In the genomic region with DNA sequence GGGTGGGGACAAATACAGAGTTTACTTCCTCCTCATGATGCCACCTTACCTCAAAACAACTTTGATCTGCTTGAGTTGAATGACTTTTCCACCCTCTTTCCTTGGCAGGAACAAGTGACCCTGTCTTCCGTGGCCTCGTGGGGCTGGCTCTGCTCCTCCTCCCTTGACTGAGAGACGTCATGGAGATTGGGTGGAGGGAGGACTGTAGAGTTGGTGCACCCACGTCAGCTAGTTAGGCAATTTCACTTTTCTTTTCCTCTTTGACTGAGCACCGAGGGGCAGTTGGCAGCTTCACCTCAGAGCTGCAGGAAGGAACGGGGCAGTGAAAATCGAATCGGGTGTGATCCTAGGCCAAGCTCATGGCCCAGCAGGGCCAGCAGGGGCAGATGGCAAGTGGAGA, we compare ENCODE assay signal across 8 cellular contexts. TPM values are rescaled to one million over a fixed set of nuclear protein-coding genes. Genes with fewer than 3 reads are reported as not detected.
DNase-seq lines count a peak whose midpoint lies in the region; ATAC-seq and TF ChIP-seq lines count a peak whose summit lies in the region.

Gene SP140 (plus strand): TSS at position 251 of the 400 bp plus-strand sequence. CDS start 109 bp downstream, at position 360.

- 81% methylated on average over 8 of the region's 8 CpGs for WGBS in mammary epithelial cell (ENCODE audit: low coverage, missing lambda C conversion rate)

- H3K36me3 ChIP-seq in mammary epithelial cell (ENCODE audit: insufficient read depth, low read length), result no peaks in the 10 kb centered on the region
- no peaks in the 10 kb centered on the region for H3K36me3 ChIP-seq in HAP-1 (replicated peaks)

- no peaks in the 10 kb centered on the region for H3K27me3 Mint-ChIP-seq in MCF 10A (ENCODE audit: insufficient read depth, unreplicated experiment)
- no peaks in the 10 kb centered on the region for H3K27me3 Mint-ChIP-seq in stimulated activated naive CD8-positive, alpha-beta T cell treated with anti-CD3 and anti-CD28 coated beads, Interleukin-15, amount 100 ng/mL, for 72 hours

- no peak within 1 kb of the TSS for H3K4me2 ChIP-seq in mammary epithelial cell (ENCODE audit: insufficient read depth, low read depth, low read length)

- BruUV-seq in mammary epithelial cell (replicated peaks; lab: Mats Ljungman, UMichigan), result no TSS peak
- no TSS peak for BruUV-seq in MCF 10A (replicated peaks; lab: Mats Ljungman, UMichigan)

- in situ Hi-C loops in mammary epithelial cell (cut with MboI; ENCODE audit: low sequenced_read_pairs in 2 of 2), result no loop called here
- in situ Hi-C loops in HAP-1 (cut with MboI; ENCODE audit: low sequenced_read_pairs), result no loop called here

- H3K36me3 Mint-ChIP-seq in MCF 10A (ENCODE audit: insufficient read depth, unreplicated experiment), result peaks cover under 1% of the 10 kb centered on the region

- H3K9me3 ChIP-seq in mammary epithelial cell (replicated peaks; ENCODE audit: insufficient read depth, low read length) (no peaks in the 10 kb centered on the region), HAP-1 (no peaks in the 10 kb centered on the region)

- ATAC-seq in stimulated activated naive CD8-positive, alpha-beta T cell treated with anti-CD3 and anti-CD28 coated beads, Interleukin-15, amount 100 ng/mL, for 72 hours, result peak; percentile 91

- H3K4me1 ChIP-seq in mammary epithelial cell (ENCODE audit: insufficient read depth, low read length), result peaks cover 17% of the 10 kb centered on the region
- H3K4me1 ChIP-seq in HAP-1, result no peaks in the 10 kb centered on the region

- no peak within 1 kb of the TSS for H3K4me3 Mint-ChIP-seq in MCF 10A (ENCODE audit: unreplicated experiment)
- H3K4me3 Mint-ChIP-seq in stimulated activated naive CD8-positive, alpha-beta T cell treated with anti-CD3 and anti-CD28 coated beads, Interleukin-15, amount 100 ng/mL, for 72 hours, result peak within 1 kb of the TSS; percentile 81 to 84

- CTCF ChIA-PET in mammary epithelial cell (lab: Charles Lee; ENCODE audit: low non-redundant PET) (no interaction called here), MCF 10A (lab: Yijun Ruan, JAX) (interaction anchor here (0.6 kb wide), 2 partner anchors 10 to 65 kb away, joined by 3 to 4 read pairs; no protein-coding TSS in a partner anchor)

- dilution Hi-C loops in mammary epithelial cell (cut with HindIII; ENCODE audit: low sequenced_read_pairs), result no loop called here

- H2AFZ ChIP-seq in mammary epithelial cell (ENCODE audit: low read depth, low read length), result peak within 1 kb of the TSS; percentile 34

- H3K79me2 ChIP-seq in mammary epithelial cell (ENCODE audit: insufficient read depth, low read length), result no peaks in the 10 kb centered on the region

- H3K27ac Mint-ChIP-seq in MCF 10A (ENCODE audit: low read depth, unreplicated experiment), result no peak within 1 kb of the TSS
- peak within 1 kb of the TSS; percentile 91 to 94 for H3K27ac Mint-ChIP-seq in stimulated activated naive CD8-positive, alpha-beta T cell treated with anti-CD3 and anti-CD28 coated beads, Interleukin-15, amount 100 ng/mL, for 72 hours

- peaks cover 5% of the 10 kb centered on the region for H3K4me1 Mint-ChIP-seq in MCF 10A (ENCODE audit: insufficient read depth, unreplicated experiment)
- peaks cover 66% of the 10 kb centered on the region for H3K4me1 Mint-ChIP-seq in stimulated activated naive CD8-positive, alpha-beta T cell treated with anti-CD3 and anti-CD28 coated beads, Interleukin-15, amount 100 ng/mL, for 72 hours

- no peaks in the 10 kb centered on the region for H4K20me1 ChIP-seq in mammary epithelial cell (ENCODE audit: insufficient read depth, low read length)

- POLR2A ChIA-PET in MCF 10A (lab: Yijun Ruan, JAX), result no interaction called here

- H3K27ac ChIP-seq in mammary epithelial cell (ENCODE audit: insufficient read depth, low read depth, low read length) (no peak within 1 kb of the TSS), HL-60 (replicated peaks) (peak within 1 kb of the TSS; percentile 54)

- DNase-seq in mammary epithelial cell (no peak), MCF 10A (ENCODE audit: unreplicated experiment) (no peak), HL-60 (ENCODE audit: low read depth in 1 of 2, low spot score in 1 of 2) (peak; percentile 61 to 72), activated T-helper 1 cell treated with Interleukin-2 at 50 U/mL for 16 hours (ENCODE audit: low read depth) (peak; percentile 65), midbrain (lab: John Stamatoyannopoulos, UW) (peak; percentile 4), HK-2 (ENCODE audit: unreplicated experiment) (no peak), HAP-1 (ENCODE audit: low spot score in 2 of 2) (no peak)
- DNase-seq in stimulated activated naive CD8-positive, alpha-beta T cell treated with anti-CD3 and anti-CD28 coated beads, Interleukin-15, amount 100 ng/mL, for 72 hours, result peak; percentile 39 to 79

- H3K27me3 ChIP-seq in mammary epithelial cell (ENCODE audit: insufficient read depth, low read length) (no peaks in the 10 kb centered on the region), HL-60 (ENCODE audit: insufficient read depth, poor library complexity, severe bottlenecking) (no peaks in the 10 kb centered on the region), HAP-1 (ENCODE audit: low read depth) (no peaks in the 10 kb centered on the region)

- H3K9ac ChIP-seq in mammary epithelial cell (ENCODE audit: insufficient read depth, low read length), result no peak within 1 kb of the TSS

- H3K9me3 Mint-ChIP-seq in MCF 10A (ENCODE audit: unreplicated experiment), result peaks cover under 1% of the 10 kb centered on the region
- H3K9me3 Mint-ChIP-seq in stimulated activated naive CD8-positive, alpha-beta T cell treated with anti-CD3 and anti-CD28 coated beads, Interleukin-15, amount 100 ng/mL, for 72 hours, result peaks cover 6 to 9% of the 10 kb centered on the region in 2 donors

- H3K4me3 ChIP-seq in mammary epithelial cell (replicated peaks in 1 of 3; ENCODE audit: insufficient read depth in 1 of 3, low read depth in 2 of 3, low read length in 3 of 3) (no peak within 1 kb of the TSS), HL-60 (replicated peaks; ENCODE audit: insufficient read depth, low read length) (peak within 1 kb of the TSS; percentile 8; the same call in 1 of the 2 replicates), HAP-1 (no peak within 1 kb of the TSS)

- TF ChIP-seq CTCF in mammary epithelial cell (conservative IDR thresholded peaks at IDR 0.05 in 1 of 2, IDR thresholded peaks at IDR 0.05 in 1 of 2; ENCODE audit: extremely low read depth in 1 of 2, insufficient read depth in 1 of 2, low read depth in 1 of 2, low read length in 2 of 2) (no peak), MCF 10A (IDR thresholded peaks at IDR 0.05; ENCODE audit: unreplicated experiment) (no peak), HL-60 (IDR thresholded peaks at IDR 0.05; ENCODE audit: insufficient read depth, low read length) (no peak)

- intact Hi-C loops in mammary epithelial cell (cut with micrococcal nuclease) (no loop called here), MCF 10A (cut with micrococcal nuclease) (no loop called here)

RNA-seq across cellular contexts. Expression of gene SP140, which starts in this region (rescaled TPM):
- total RNA-seq in mammary epithelial cell, result 1 to 10 TPM in 1 of 2 donors, not detected in 1; 1.9 TPM
- polyA plus RNA-seq in mammary epithelial cell, result 0.66 TPM
- not detected for polyA minus RNA-seq in mammary epithelial cell
- 0.61 TPM in 1 of 2 replicates, not detected in the other for total RNA-seq in MCF 10A (2022)

Comparison
In these comparisons a context has a peak if more than half of its experiments do, and no peak if none do; other contexts are left out.
1. DNase-seq: peak in HL-60 (2 of 2), activated T-helper 1 cell treated with Interleukin-2 at 50 U/mL for 16 hours (single experiment), midbrain (single experiment) and stimulated activated naive CD8-positive, alpha-beta T cell treated with anti-CD3 and anti-CD28 coated beads, Interleukin-15, amount 100 ng/mL, for 72 hours (2 of 2); none in mammary epithelial cell (single experiment), MCF 10A (single experiment), HK-2 (single experiment) and HAP-1 (0 of 2).